14 cellular contexts compared by ENCODE assay signal in genomic region chr17:19250421-19251141, GRCh38. TPM values are rescaled to one million over a fixed set of nuclear protein-coding genes. Genes with fewer than 3 reads are reported as not detected.
DNase-seq lines count a peak whose midpoint lies in the region; ATAC-seq and TF ChIP-seq lines count a peak whose summit lies in the region.
"Had no signal": no experiment of that assay in that cellular context is flagged by ENCODE, and none has a peak within 500 bp of the region (broad histone marks: within the 10 kb centered on the region; RNA-seq: fewer than 3 reads in every experiment).

No MANE protein-coding gene starts in this region.

- in situ Hi-C loops in brain microvascular endothelial cell (cut with HindIII; ENCODE audit: low pct_ligation_motif_present, low sequenced_read_pairs) = no loop called here

- H3K27ac ChIP-seq in stomach smooth muscle (ENCODE audit: low read length) = peak overlapping the region; percentile 53
- H3K27ac ChIP-seq in brain microvascular endothelial cell = no peak overlapping the region

- H3K36me3 ChIP-seq in stomach smooth muscle (ENCODE audit: control insufficient read depth in 2 of 2, insufficient read depth in 2 of 2, low read length in 2 of 2) (no peaks in the 10 kb centered on the region), brain microvascular endothelial cell (replicated peaks) (no peaks in the 10 kb centered on the region)

- TF ChIP-seq CTCF in choroid plexus epithelial cell (conservative IDR thresholded peaks at IDR 0.05; ENCODE audit: low read depth, low read length) (no peak), lower leg skin (IDR thresholded peaks at IDR 0.05) (no peak), brain microvascular endothelial cell (IDR thresholded peaks at IDR 0.05; ENCODE audit: low read depth, low read length, missing control alignments) (no peak)

- 55 to 63% methylated on average over 4 of the region's 4 CpGs for WGBS in lower leg skin, 2 donors

- TF ChIP-seq POLR2A in lower leg skin (IDR thresholded peaks at IDR 0.05) = no peak

- DNase-seq in NCI-H1694 treated with DMSO at 0.1 percent for 48 hours (lab: John Stamatoyannopoulos, UW) = peak; percentile 67
- peak; percentile 19 for DNase-seq in choroid plexus epithelial cell (ENCODE audit: low read depth)
- peak; percentile 70 to 92 for DNase-seq in lower leg skin (ENCODE audit: low spot score in 2 of 2)
- no peak for DNase-seq in EL
- DNase-seq in brain microvascular endothelial cell = no peak
- no peak for DNase-seq in LoVo (ENCODE audit: low spot score)
- DNase-seq: activated CD4-positive, alpha-beta T cell treated with anti-CD3 and anti-CD28 coated beads, Interleukin-2, amount 10 ng/mL, durations not matched to agents 24 days and 14 days; activated naive CD4-positive, alpha-beta T cell; CD4-positive, alpha-beta memory T cell; Karpas-422; NCI-H748 treated with DMSO at 0.1 percent for 48 hours had no signal

- ATAC-seq in GM19467 (IDR thresholded peaks at IDR 0.05; ENCODE audit: unreplicated experiment) = no peak
- ATAC-seq: HCT116 had no signal

- H3K4me3 ChIP-seq in choroid plexus epithelial cell (ENCODE audit: low read depth, low read length) (no peak overlapping the region), lower leg skin (ENCODE audit: low read depth, poor library complexity, severe bottlenecking) (no peak overlapping the region), stomach smooth muscle (ENCODE audit: low read length in 2 of 2) (peak overlapping the region; percentile 1 to 57), brain microvascular endothelial cell (ENCODE audit: low read depth, low read length) (no peak overlapping the region)

- H3K4me1 ChIP-seq in stomach smooth muscle (ENCODE audit: control insufficient read depth, insufficient read depth, low read length) = peaks cover 46% of the 10 kb centered on the region

- H3K9me3 ChIP-seq in stomach smooth muscle (ENCODE audit: control insufficient read depth in 2 of 2, low read length in 2 of 2) = no peaks in the 10 kb centered on the region

- H3K27me3 ChIP-seq in stomach smooth muscle (ENCODE audit: control insufficient read depth in 1 of 2, insufficient read depth in 2 of 2, low read length in 2 of 2) (no peaks in the 10 kb centered on the region), brain microvascular endothelial cell (replicated peaks) (no peaks in the 10 kb centered on the region)

- intact Hi-C loops in lower leg skin (cut with DNase I; ENCODE audit: low total_unique reads) = loop anchor here (5.0 kb wide), 1 partner anchor 197 kb away; no protein-coding TSS in a partner anchor

- peak overlapping the region in 1 of 2 donors; percentile 4 for H3K9ac ChIP-seq in stomach smooth muscle (ENCODE audit: low read length in 2 of 2)

RNA-seq across cellular contexts. Expression of gene EPN2, which starts 13.4 kb away (rescaled TPM):
- 100 to 1,000 TPM in 2 of 4 donors, 10 to 100 TPM in 2; 69.4 to 251 (median 96.3) TPM for total RNA-seq in lower leg skin

Comparison
In these comparisons a context has a peak if more than half of its experiments do, and no peak if none do; other contexts are left out.
1. DNase-seq: peak in NCI-H1694 treated with DMSO at 0.1 percent for 48 hours (single experiment), choroid plexus epithelial cell (single experiment) and lower leg skin (2 of 2); none in EL (single experiment), brain microvascular endothelial cell (single experiment) and LoVo (single experiment).
2. H3K4me3 ChIP-seq: peak in stomach smooth muscle (2 of 2); none in choroid plexus epithelial cell (single experiment), lower leg skin (single experiment) and brain microvascular endothelial cell (single experiment).